In the genomic region with DNA sequence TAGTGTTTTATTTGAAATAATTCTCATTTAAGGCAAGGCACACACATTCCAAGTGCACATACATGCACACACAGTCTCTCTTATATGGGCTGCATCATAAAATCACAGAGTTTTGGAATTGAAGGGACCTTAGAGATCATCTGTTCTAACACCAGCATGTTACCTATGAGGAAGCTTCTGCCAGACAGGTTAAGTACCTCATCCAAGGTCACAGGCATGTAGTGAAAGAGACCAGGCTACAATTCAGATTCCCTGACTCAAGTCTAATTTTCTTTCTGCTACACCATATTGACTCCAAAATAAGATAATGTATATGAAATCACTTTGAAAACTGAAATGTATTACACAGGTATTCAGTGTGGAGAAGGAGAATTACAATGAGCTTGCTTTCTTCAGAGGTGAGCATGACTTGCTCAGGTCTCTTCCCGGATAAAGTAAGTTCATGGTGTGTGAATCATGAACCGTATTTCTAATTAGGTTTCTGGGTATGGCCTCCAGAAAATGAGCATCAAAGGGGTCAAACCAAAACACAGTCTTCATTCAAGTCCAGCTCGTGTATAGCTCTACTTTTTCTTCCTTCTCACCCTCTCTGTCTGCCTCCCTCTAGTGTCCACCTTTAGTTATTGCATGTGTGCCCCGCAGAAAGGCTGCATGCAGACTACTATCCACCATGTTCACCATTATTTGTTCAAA, we compare ENCODE assay signal across 8 cellular contexts.
DNase-seq lines count a peak whose midpoint lies in the region; ATAC-seq and TF ChIP-seq lines count a peak whose summit lies in the region.

No MANE protein-coding gene starts in this region.

- no peaks in the 10 kb centered on the region for H3K4me1 Mint-ChIP-seq in chondrocyte (ENCODE audit: low read depth)

- no peaks in the 10 kb centered on the region for H3K36me3 Mint-ChIP-seq in chondrocyte (ENCODE audit: low read depth)

- DNase-seq in GM03348 (ENCODE audit: low spot score) = peak; percentile 81
- peak; percentile 63 for DNase-seq in NCI-H2196 (lab: John Stamatoyannopoulos, UW; ENCODE audit: unreplicated experiment)
- DNase-seq in activated CD4-positive, CD25-positive, alpha-beta regulatory T cell treated with anti-CD3 and anti-CD28 coated beads, Interleukin-2, amount 50 U/mL, for 72 hours = peak; percentile 52
- DNase-seq in chondrocyte (ENCODE audit: low spot score) = no peak
- no peak for DNase-seq in lower lobe of right lung
- DNase-seq in stimulated activated CD8-positive, alpha-beta memory T cell treated with anti-CD3 and anti-CD28 coated beads, Interleukin-15, amount 100 ng/mL, for 4 hours (ENCODE audit: low read depth in 2 of 2) = peak; percentile 10 to 34

- TF ChIP-seq CTCF in chondrocyte (IDR thresholded peaks at IDR 0.05) (peak; percentile 97), lower lobe of right lung (IDR thresholded peaks at IDR 0.05) (peak; percentile 93)

- no peak overlapping the region for H3K4me3 Mint-ChIP-seq in chondrocyte (ENCODE audit: unreplicated experiment)

- H3K4me1 ChIP-seq in lower lobe of right lung = no peaks in the 10 kb centered on the region

- H3K9me3 Mint-ChIP-seq in chondrocyte (ENCODE audit: low read depth) = no peaks in the 10 kb centered on the region

- H3K27ac ChIP-seq in lower lobe of right lung = no peak overlapping the region

- H3K4me3 ChIP-seq in lower lobe of right lung = no peak overlapping the region

- no peaks in the 10 kb centered on the region for H3K36me3 ChIP-seq in lower lobe of right lung

- no peaks in the 10 kb centered on the region for H3K27me3 ChIP-seq in lower lobe of right lung (ENCODE audit: low read depth)

- intact Hi-C loops in lower lobe of right lung (cut with DNase I) = loop anchor here (10.0 kb wide), 2 partner anchors 410 to 660 kb away; partner anchors contain the start of gene FUT8

- ATAC-seq in HG02885 (IDR thresholded peaks at IDR 0.05; ENCODE audit: poor library complexity, unreplicated experiment) (peak; percentile 72), lower lobe of right lung (peak; percentile 83 to 85), HG03045 (IDR thresholded peaks at IDR 0.05; ENCODE audit: unreplicated experiment) (no peak)

- no peaks in the 10 kb centered on the region for H3K9me3 ChIP-seq in lower lobe of right lung

- H3K27ac Mint-ChIP-seq in chondrocyte (ENCODE audit: unreplicated experiment) = no peak overlapping the region

- peaks cover 41% of the 10 kb centered on the region for H3K27me3 Mint-ChIP-seq in chondrocyte (ENCODE audit: low read depth)

Comparison
In these comparisons a context has a peak if more than half of its experiments do, and no peak if none do; other contexts are left out.
1. DNase-seq: peak in GM03348 (single experiment), NCI-H2196 (single experiment), activated CD4-positive, CD25-positive, alpha-beta regulatory T cell treated with anti-CD3 and anti-CD28 coated beads, Interleukin-2, amount 50 U/mL, for 72 hours (single experiment) and stimulated activated CD8-positive, alpha-beta memory T cell treated with anti-CD3 and anti-CD28 coated beads, Interleukin-15, amount 100 ng/mL, for 4 hours (2 of 2); none in chondrocyte (single experiment) and lower lobe of right lung (single experiment).